ENCODE assay signal across 1 cellular context in genomic region chr18:68376931-68377330, GRCh38.
TF ChIP-seq lines count a peak whose summit lies in the region.

No MANE protein-coding gene starts in this region.

TF ChIP-seq in A549, 52 proteins besides CTCF, POLR2A, EP300 and RAD21 (continued from another document):
- peak; percentile 41 for TF ChIP-seq MAFK (IDR thresholded peaks at IDR 0.05; ENCODE audit: partially characterized antibody)
